17 cellular contexts compared by ENCODE assay signal in genomic region chr12:94127239-94128131, GRCh38. TPM values are rescaled to one million over a fixed set of nuclear protein-coding genes. Genes with fewer than 3 reads are reported as not detected.
DNase-seq lines count a peak whose midpoint lies in the region; ATAC-seq, FAIRE-seq and TF ChIP-seq lines count a peak whose summit lies in the region.
"Had no signal": no experiment of that assay in that cellular context is flagged by ENCODE, and none has a peak within 500 bp of the region (broad histone marks: within the 10 kb centered on the region; RNA-seq: fewer than 3 reads in every experiment).

No MANE protein-coding gene starts in this region.

- CTCF ChIA-PET in A549 (lab: Yijun Ruan, JAX), result no interaction called here

- H3K36me3 Mint-ChIP-seq in CD14-positive monocyte, result no peaks in the 10 kb centered on the region

- peak overlapping the region in 1 of 2 donors; percentile 7 for H3K4me3 Mint-ChIP-seq in CD14-positive monocyte

- no peak overlapping the region for H3K4me3 ChIP-seq in A549
- H3K4me3 ChIP-seq in adrenal gland, result no peak overlapping the region
- no peak overlapping the region for H3K4me3 ChIP-seq in BE2C (ENCODE audit: low read depth, low read length)
- H3K4me3 ChIP-seq: SJSA1 had no signal

- peak overlapping the region in 6 of 7 donors; percentile 9 to 77 (median 58) for H3K27ac Mint-ChIP-seq in CD14-positive monocyte

- no peak for TF ChIP-seq RAD21 in A549 (conservative IDR thresholded peaks at IDR 0.05 in 1 of 2, IDR thresholded peaks at IDR 0.05 in 1 of 2)

- H3K4me2 ChIP-seq in A549, result no peak overlapping the region

- H3K36me3 ChIP-seq in adrenal gland (replicated peaks in 1 of 2) (no peaks in the 10 kb centered on the region), BE2C (no peaks in the 10 kb centered on the region)
- H3K36me3 ChIP-seq: SJSA1 had no signal

- H3K27me3 Mint-ChIP-seq in CD14-positive monocyte (ENCODE audit: low read depth in 3 of 3), result peaks cover 0 to 4% (median 1%) of the 10 kb centered on the region in 3 donors

- peaks cover 0 to 5% (median 2%) of the 10 kb centered on the region in 7 donors for H3K9me3 Mint-ChIP-seq in CD14-positive monocyte

- TF ChIP-seq CTCF in A549 (IDR thresholded peaks at IDR 0.05) (no peak), CD14-positive monocyte (IDR thresholded peaks at IDR 0.05) (no peak), adrenal gland (IDR thresholded peaks at IDR 0.05) (no peak), BE2C (IDR thresholded peaks at IDR 0.05; ENCODE audit: low read depth, low read length) (no peak)

- no peak for DNase-seq in A549 (ENCODE audit: low read depth in 1 of 2, low spot score in 1 of 2)
- no peak for DNase-seq in CD14-positive monocyte (ENCODE audit: low spot score)
- DNase-seq in OCI-M1 (lab: John Stamatoyannopoulos, UW), result peak; percentile 61
- peak; percentile 35 to 79 for DNase-seq in erythroblast (lab: John Stamatoyannopoulos, UW)
- DNase-seq in NCI-H1694 treated with DMSO at 0.1 percent for 48 hours (lab: John Stamatoyannopoulos, UW), result no peak
- no peak for DNase-seq in adrenal gland
- no peak for DNase-seq in BE2C
- DNase-seq: ACHN, COR-L47, DMS153, H7, Kasumi-1, NCI-H1417 treated with DMSO at 0.1 percent for 48 hours, NCI-H2029 treated with DMSO at 0.1 percent for 48 hours had no signal

- POLR2A ChIA-PET in A549 (lab: Yijun Ruan, JAX), result no interaction called here

- TF ChIP-seq EP300 in A549 (IDR thresholded peaks at IDR 0.05), result no peak

- no peak for ATAC-seq in A549
- ATAC-seq in HG03442 (IDR thresholded peaks at IDR 0.05; ENCODE audit: unreplicated experiment), result no peak

- H3K4me1 Mint-ChIP-seq in CD14-positive monocyte, result peaks cover 68% of the 10 kb centered on the region

- no peaks in the 10 kb centered on the region for H3K4me1 ChIP-seq in A549
- no peaks in the 10 kb centered on the region for H3K4me1 ChIP-seq in adrenal gland (replicated peaks in 1 of 2)
- no peaks in the 10 kb centered on the region for H3K4me1 ChIP-seq in BE2C
- H3K4me1 ChIP-seq: SJSA1 had no signal

- no peak overlapping the region for H3K27ac ChIP-seq in A549
- H3K27ac ChIP-seq in adrenal gland, result no peak overlapping the region
- H3K27ac ChIP-seq: RWPE1, SJSA1 had no signal

- intact Hi-C loops in CD14-positive monocyte (cut with micrococcal nuclease) (no loop called here), adrenal gland (cut with DNase I) (no loop called here)

- 37% methylated on average over 12 of the region's 12 CpGs for WGBS in A549 (ENCODE audit: missing lambda C conversion rate)
- 69 to 77% (median 74%) methylated on average over 12 of the region's 12 CpGs for WGBS in adrenal gland, 4 donors

- FAIRE-seq in A549 (lab: Jason Lieb, UNC), result no peak

- no peaks in the 10 kb centered on the region; the same call in 2 of the 3 replicates for H3K9me3 ChIP-seq in A549
- no peaks in the 10 kb centered on the region for H3K9me3 ChIP-seq in adrenal gland (replicated peaks in 1 of 3)
- H3K9me3 ChIP-seq in BE2C, result no peaks in the 10 kb centered on the region
- H3K9me3 ChIP-seq: SJSA1 had no signal

- no peak for TF ChIP-seq POLR2A in A549 (IDR thresholded peaks at IDR 0.05; ENCODE audit: low read length)
- TF ChIP-seq POLR2A in erythroblast (IDR thresholded peaks at IDR 0.05; ENCODE audit: low read length), result no peak
- TF ChIP-seq POLR2A in adrenal gland (IDR thresholded peaks at IDR 0.05), result no peak

- H3K27me3 ChIP-seq in adrenal gland (no peaks in the 10 kb centered on the region), BE2C (peaks cover 21% of the 10 kb centered on the region)

TF ChIP-seq in A549, 52 proteins besides CTCF, POLR2A, EP300 and RAD21:
- TF ChIP-seq CEBPB (IDR thresholded peaks at IDR 0.05), result peak; percentile 12 to 42; a peak in 1 of 4 replicates
- TF ChIP-seq HOXB5 (CRISPR knock-in tag; IDR thresholded peaks at IDR 0.05), result no peak

RNA-seq across cellular contexts. Expression of gene PLXNC1, which starts 20.9 kb away (rescaled TPM):
- polyA plus RNA-seq in A549 (2011; rRNA removed), result 0.50 and 1.4 TPM in 2 replicates
- 0.01 and 0.05 TPM in 2 replicates for polyA plus RNA-seq in A549 (2012; cell fraction: cytosol; rRNA removed)
- polyA plus RNA-seq in A549 (2012; cell fraction: nucleus; rRNA removed), result 0.06 and 0.45 TPM in 2 replicates
- polyA plus RNA-seq in A549 (2017; fragmentation: RNase III; extraction: RNeasy Plus Mini Kit Qiagen cat#74134 plus additional on column Dnase treatment), result 0.12 to 0.18 TPM (median 0.13 TPM) in 3 replicates
- polyA minus RNA-seq in A549 (2011; rRNA and poly(A)+ RNA removed), result 1.1 and 1.2 TPM in 2 replicates
- polyA plus RNA-seq in CD14-positive monocyte, result 10 to 100 TPM; 14.3 to 15.4 TPM
- total RNA-seq in adrenal gland, result 10 to 100 TPM; 10.5 to 23.4 (median 13.2) TPM
- polyA plus RNA-seq in adrenal gland, result 10 to 100 TPM in 1 of 3 donors, 1 to 10 TPM in 2; 2.5 to 16.9 (median 4.3) TPM
- polyA plus RNA-seq in BE2C (2012; ENCODE audit: insufficient read depth, insufficient read length, low read depth), result 0.39 TPM

Comparison
In these comparisons a context has a peak if more than half of its experiments do, and no peak if none do; other contexts are left out.
1. DNase-seq: peak in OCI-M1 (single experiment) and erythroblast (2 of 2); none in A549 (0 of 2), CD14-positive monocyte (single experiment), NCI-H1694 treated with DMSO at 0.1 percent for 48 hours (single experiment), adrenal gland (0 of 7) and BE2C (single experiment).